ENCODE assay signal across 1 cellular context in genomic region chr10:73911553-73912004, GRCh38.
A peak's percentile ranks its signal among the peaks of the same experiment; 100 is the strongest.
TF ChIP-seq lines count a peak whose summit lies in the region.

No MANE protein-coding gene starts in this region.

TF ChIP-seq in K562, 482 proteins besides CTCF, POLR2A, EP300 and RAD21 (continued from another document):
- peak; percentile 36; the same call in 1 of the 2 replicates for TF ChIP-seq ZBTB40 (IDR thresholded peaks at IDR 0.05)
- TF ChIP-seq ZBTB40 (CRISPR knock-in tag; IDR thresholded peaks at IDR 0.05): no peak
- 0 out of 2 replicates have a peak, but pooled peaks have one; percentile 6 for TF ChIP-seq ZNF589 (CRISPR knock-in tag; IDR thresholded peaks at IDR 0.05; ENCODE audit: low read depth)
- TF ChIP-seq NR1H2 (CRISPR knock-in tag; IDR thresholded peaks at IDR 0.05): no peak
- TF ChIP-seq JUN (IDR thresholded peaks at IDR 0.05; ENCODE audit: borderline replicate concordance, low read depth, low read length): no peak
- TF ChIP-seq JUN (CRISPR knock-in tag; IDR thresholded peaks at IDR 0.05; ENCODE audit: borderline replicate concordance): no peak
- TF ChIP-seq TCF15 (CRISPR knock-in tag; IDR thresholded peaks at IDR 0.05): no peak
